Comparison of ENCODE assay signal across 10 cellular contexts in genomic region chr6:151497935-151498726, GRCh38. TPM values are rescaled to one million over a fixed set of nuclear protein-coding genes. Genes with fewer than 3 reads are reported as not detected.
A peak's percentile ranks its signal among the peaks of the same experiment; 100 is the strongest.
DNase-seq lines count a peak whose midpoint lies in the region; ATAC-seq and TF ChIP-seq lines count a peak whose summit lies in the region.
"Had no signal": no experiment of that assay in that cellular context is flagged by ENCODE, and none has a peak within 500 bp of the region (broad histone marks: within the 10 kb centered on the region; RNA-seq: fewer than 3 reads in every experiment).

No MANE protein-coding gene starts in this region.

- peaks cover 29% of the 10 kb centered on the region for H3K4me1 Mint-ChIP-seq in mesothelial cell of epicardium

- H3K27me3 ChIP-seq in SJCRH30 (peaks cover 4% of the 10 kb centered on the region; the same call in 1 of the 2 replicates), testis (no peaks in the 10 kb centered on the region)

- no peaks in the 10 kb centered on the region for H3K36me3 ChIP-seq in SJCRH30
- no peaks in the 10 kb centered on the region for H3K36me3 ChIP-seq in testis (ENCODE audit: low read depth, missing control alignments)

- no peaks in the 10 kb centered on the region for H3K36me3 Mint-ChIP-seq in mesothelial cell of epicardium

- TF ChIP-seq CTCF in NB4 (IDR thresholded peaks at IDR 0.05; ENCODE audit: low read depth, low read length) (no peak), mesothelial cell of epicardium (IDR thresholded peaks at IDR 0.05; ENCODE audit: unreplicated experiment) (no peak), testis (IDR thresholded peaks at IDR 0.05) (no peak)

- ATAC-seq in GM19351 (IDR thresholded peaks at IDR 0.05; ENCODE audit: unreplicated experiment), result peak; percentile 80
- ATAC-seq in HG02885 (IDR thresholded peaks at IDR 0.05; ENCODE audit: poor library complexity, unreplicated experiment), result peak; percentile 89

- no peaks in the 10 kb centered on the region for H3K9me3 ChIP-seq in SJCRH30 (replicated peaks)
- H3K9me3 ChIP-seq in testis, result no peaks in the 10 kb centered on the region

- H3K27ac ChIP-seq in SJCRH30 (no peak overlapping the region), testis (no peak overlapping the region)

- DNase-seq in NB4 (ENCODE audit: low read depth) (peak; percentile 88), mesothelial cell of epicardium (ENCODE audit: low spot score in 2 of 2, unreplicated experiment in 2 of 2) (no peak), 8988T (no peak), SJCRH30 (no peak), testis (no peak), iPS-NIHi7 (ENCODE audit: extremely low spot score) (no peak)

- TF ChIP-seq POLR2A in NB4 (IDR thresholded peaks at IDR 0.05; ENCODE audit: extremely low read depth, insufficient read length), result no peak
- no peak for TF ChIP-seq POLR2A in testis (IDR thresholded peaks at IDR 0.05)

- WGBS in testis, 2 donors, result 93% methylated on average over 1 of the region's 1 CpG

- H3K4me3 ChIP-seq in NB4 (ENCODE audit: low read depth, low read length), result no peak overlapping the region
- H3K4me3 ChIP-seq in SJCRH30, result no peak overlapping the region
- no peak overlapping the region for H3K4me3 ChIP-seq in testis

- no peaks in the 10 kb centered on the region for H3K9me3 Mint-ChIP-seq in mesothelial cell of epicardium
- H3K9me3 Mint-ChIP-seq: IgD-negative memory B cell had no signal

- intact Hi-C loops in testis (cut with DNase I; ENCODE audit: low total_unique reads), result no loop called here

- H3K4me3 Mint-ChIP-seq in mesothelial cell of epicardium, result no peak overlapping the region
- H3K4me3 Mint-ChIP-seq: IgD-negative memory B cell had no signal

- H3K4me1 ChIP-seq in SJCRH30, result no peaks in the 10 kb centered on the region
- H3K4me1 ChIP-seq in testis, result peaks cover 5% of the 10 kb centered on the region

- peak overlapping the region; percentile 51 for H3K27ac Mint-ChIP-seq in mesothelial cell of epicardium
- H3K27ac Mint-ChIP-seq: IgD-negative memory B cell had no signal

- peaks cover 38% of the 10 kb centered on the region for H3K27me3 Mint-ChIP-seq in mesothelial cell of epicardium (ENCODE audit: low read depth)

RNA-seq across cellular contexts. Expression of gene CCDC170, which starts 4.3 kb away (rescaled TPM):
- total RNA-seq in mesothelial cell of epicardium (2.5 to 3.2 TPM (median 3.0 TPM) in 3 replicates), testis (1 to 10 TPM; 3.1 to 3.3 TPM)
- not detected in 2 replicates for total RNA-seq in SJCRH30 (2014; rRNA removed; shearing (Covaris generic))
- 9.5 TPM for polyA plus RNA-seq in testis (ENCODE audit: insufficient read depth, low read depth, low replicate concordance)
- total RNA-seq: RPMI7951 had no signal
- polyA plus RNA-seq: IgD-negative memory B cell had no signal

RNA-seq across cellular contexts. Expression of gene RMND1, which starts 46.2 kb away (rescaled TPM):
- total RNA-seq in mesothelial cell of epicardium (22.7 to 24.5 TPM (median 23.4 TPM) in 3 replicates), testis (10 to 100 TPM; 23.8 to 25.0 TPM)
- total RNA-seq in SJCRH30 (2014; rRNA removed; shearing (Covaris generic)), result 33.1 and 33.3 TPM in 2 replicates
- 16.9 TPM for polyA plus RNA-seq in testis (ENCODE audit: insufficient read depth, low read depth, low replicate concordance)
